In genomic region chr18:47779381-47779780, GRCh38 we compare ENCODE assay signal across 28 cellular contexts.
"Had no signal": no experiment of that assay in that cellular context is flagged by ENCODE, and none has a peak within 500 bp of the region (broad histone marks: within the 10 kb centered on the region; RNA-seq: fewer than 3 reads in every experiment).

No MANE protein-coding gene starts in this region.

- H3K4me3 Mint-ChIP-seq: activated CD4-positive, alpha-beta T cell treated with anti-CD3 and anti-CD28 coated beads, Interleukin-2, amount 10 ng/mL, durations not matched to agents 24 days and 14 days; activated CD8-positive, alpha-beta memory T cell treated with anti-CD3 and anti-CD28 coated beads, Interleukin-2, amount 10 ng/mL, durations not matched to agents 7 days and 5 days; activated CD8-positive, alpha-beta T cell treated with anti-CD3 and anti-CD28 coated beads for 36 hours; activated T-helper 1 cell treated with anti-CD3 and anti-CD28 coated beads, Interleukin-12 subunit alpha, Interleukin-12 subunit beta, Interleukin-2, Interleukin-4 antibody, amounts not matched to agents 30 ng/mL and 10 ng/mL and 1 ng/mL, durations not matched to agents 14 hours and 24 hours and 36 hours; central memory CD8-positive, alpha-beta T cell; endodermal cell; memory B cell; nephron; T-helper 17 cell had no signal

- DNase-seq: activated CD4-positive, alpha-beta T cell treated with anti-CD3 and anti-CD28 coated beads, Interleukin-2, amount 10 ng/mL, durations not matched to agents 24 days and 14 days; activated CD8-positive, alpha-beta memory T cell treated with anti-CD3 and anti-CD28 coated beads, Interleukin-2, amount 10 ng/mL, durations not matched to agents 7 days and 5 days; activated CD8-positive, alpha-beta T cell treated with anti-CD3 and anti-CD28 coated beads for 36 hours; activated gamma-delta T cell treated with Interleukin-2 at 50 U/mL for 16 hours; activated T-cell treated with anti-CD3 and anti-CD28 coated beads for 4 hours; aorta; brain microvascular endothelial cell; endodermal cell; foreskin melanocyte; glutamatergic neuron; left cardiac atrium; ovary; stimulated activated CD4-positive, alpha-beta T cell treated with anti-CD3 and anti-CD28 coated beads, Interleukin-4, amount 100 ng/mL, for 24 hours; stimulated activated naive CD8-positive, alpha-beta T cell treated with anti-CD3 and anti-CD28 coated beads, Interleukin-15, Interleukin-2, amounts not matched to agents 100 U/mL and 50 U/mL, for 24 hours; SW 1271; T-helper 17 cell; thyroid gland had no signal

- H3K9me3 ChIP-seq: ovary, prostate gland, thyroid gland had no signal

- H3K4me1 Mint-ChIP-seq: activated CD8-positive, alpha-beta memory T cell treated with anti-CD3 and anti-CD28 coated beads, Interleukin-2, amount 10 ng/mL, durations not matched to agents 7 days and 5 days; central memory CD8-positive, alpha-beta T cell; endodermal cell; memory B cell; nephron; T-helper 17 cell had no signal

- H3K4me2 ChIP-seq: hepatocyte had no signal

- H3K36me3 ChIP-seq: brain microvascular endothelial cell, neutrophil, ovary, prostate gland, right atrium auricular region, thyroid gland had no signal

- ATAC-seq: activated CD4-positive, CD25-positive, alpha-beta regulatory T cell treated with anti-CD3 and anti-CD28 coated beads, Interleukin-2, amount 50 U/mL, for 24 hours; activated CD8-positive, alpha-beta memory T cell treated with anti-CD3 and anti-CD28 coated beads, Interleukin-2, amount 10 ng/mL, durations not matched to agents 7 days and 5 days; activated CD8-positive, alpha-beta T cell treated with anti-CD3 and anti-CD28 coated beads for 36 hours; activated naive CD4-positive, alpha-beta T cell treated with anti-CD3 and anti-CD28 coated beads, Interleukin-2, amount 50 U/mL, for 72 hours; left cardiac atrium; stimulated activated naive CD8-positive, alpha-beta T cell treated with anti-CD3 and anti-CD28 coated beads, Interleukin-15, Interleukin-2, amounts not matched to agents 100 U/mL and 50 U/mL, for 24 hours; T-helper 17 cell had no signal

- H3K27ac Mint-ChIP-seq: activated CD4-positive, alpha-beta T cell treated with anti-CD3 and anti-CD28 coated beads, Interleukin-2, amount 10 ng/mL, durations not matched to agents 24 days and 14 days; activated CD8-positive, alpha-beta memory T cell treated with anti-CD3 and anti-CD28 coated beads, Interleukin-2, amount 10 ng/mL, durations not matched to agents 7 days and 5 days; activated CD8-positive, alpha-beta T cell treated with anti-CD3 and anti-CD28 coated beads for 36 hours; activated naive CD4-positive, alpha-beta T cell treated with anti-CD3 and anti-CD28 coated beads, Interleukin-2, amount 50 U/mL, for 72 hours; activated T-helper 1 cell treated with anti-CD3 and anti-CD28 coated beads, Interleukin-12 subunit alpha, Interleukin-12 subunit beta, Interleukin-2, Interleukin-4 antibody, amounts not matched to agents 30 ng/mL and 10 ng/mL and 1 ng/mL, durations not matched to agents 14 hours and 24 hours and 36 hours; endodermal cell; memory B cell; nephron; T-helper 17 cell had no signal

- H3K79me2 ChIP-seq: hepatocyte had no signal

- H3K36me3 Mint-ChIP-seq: activated CD8-positive, alpha-beta memory T cell treated with anti-CD3 and anti-CD28 coated beads, Interleukin-2, amount 10 ng/mL, durations not matched to agents 7 days and 5 days had no signal

- H3K27me3 ChIP-seq: brain microvascular endothelial cell, hepatocyte, ovary, right atrium auricular region, thyroid gland had no signal

- H3K9me3 Mint-ChIP-seq: activated CD4-positive, alpha-beta T cell treated with anti-CD3 and anti-CD28 coated beads, Interleukin-2, amount 10 ng/mL, durations not matched to agents 24 days and 14 days had no signal

- H3K4me3 ChIP-seq: hepatocyte, ovary, prostate gland, right atrium auricular region, thyroid gland had no signal

- H3K27ac ChIP-seq: brain microvascular endothelial cell, epithelial cell of prostate, hepatocyte, neutrophil, ovary, prostate gland, right atrium auricular region, thyroid gland had no signal

- H3K4me1 ChIP-seq: prostate gland, right atrium auricular region, thyroid gland had no signal

- H2AFZ ChIP-seq: hepatocyte had no signal
